7 cellular contexts compared by ENCODE assay signal in genomic region chr22:40668611-40669390, GRCh38. TPM values are rescaled to one million over a fixed set of nuclear protein-coding genes. Genes with fewer than 3 reads are reported as not detected.
DNase-seq lines count a peak whose midpoint lies in the region; ATAC-seq and TF ChIP-seq lines count a peak whose summit lies in the region.

No MANE protein-coding gene starts in this region.

- no peaks in the 10 kb centered on the region for H3K9me3 Mint-ChIP-seq in GM23338

- no peaks in the 10 kb centered on the region for H3K36me3 ChIP-seq in GM23338 (ENCODE audit: insufficient read depth)

- ATAC-seq in GM23338, result peak; percentile 27; the same call in 1 of the 3 replicates
- ATAC-seq in HG03039 (IDR thresholded peaks at IDR 0.05; ENCODE audit: unreplicated experiment), result no peak
- no peak for ATAC-seq in GM19324 (IDR thresholded peaks at IDR 0.05; ENCODE audit: low FRiP score, unreplicated experiment)

- H3K27ac Mint-ChIP-seq in GM23338, result no peak overlapping the region

- peaks cover 5% of the 10 kb centered on the region; the same call in 1 of the 2 replicates for H3K9me2 ChIP-seq in GM23338 (ENCODE audit: insufficient read depth)

- H3K79me2 ChIP-seq in GM23338 (replicated peaks; ENCODE audit: insufficient read depth), result no peaks in the 10 kb centered on the region

- H3F3A ChIP-seq in GM23338 (replicated peaks; ENCODE audit: low read depth), result peaks cover 2% of the 10 kb centered on the region; the same call in 1 of the 2 replicates

- no peaks in the 10 kb centered on the region for H3K4me1 ChIP-seq in GM23338 (ENCODE audit: insufficient read depth)

- TF ChIP-seq CTCF in GM23338 (conservative IDR thresholded peaks at IDR 0.05; ENCODE audit: low read depth in 2 of 2) (no peak), RWPE1 (conservative IDR thresholded peaks at IDR 0.05; ENCODE audit: low read depth) (no peak)

- peak; percentile 43 for DNase-seq in GM23338 (ENCODE audit: low spot score)
- peak; percentile 65 for DNase-seq in RWPE1 (ENCODE audit: low spot score)
- DNase-seq in epithelial cell of prostate (ENCODE audit: low read depth, low spot score), result no peak
- peak; percentile 72 for DNase-seq in pulmonary artery endothelial cell (ENCODE audit: low read depth, low spot score)
- no peak for DNase-seq in inferior parietal cortex (ENCODE audit: extremely low spot score)

- H2AFZ ChIP-seq in GM23338, result no peak overlapping the region

- H3K27me3 Mint-ChIP-seq in GM23338 (ENCODE audit: insufficient read depth, low read depth, poor library complexity), result peaks cover 3% of the 10 kb centered on the region

- POLR2A ChIA-PET in RWPE1 (lab: Yijun Ruan, JAX; ENCODE audit: low non-redundant PET), result interaction anchor here (0.5 kb wide), 1 partner anchor 74 kb away, joined by 4 read pairs; no protein-coding TSS in a partner anchor

- no peak overlapping the region for H3K4me3 ChIP-seq in GM23338

- no peak overlapping the region for H3K4me3 Mint-ChIP-seq in GM23338

- no peak overlapping the region; the same call in 1 of the 2 replicates for H3K27ac ChIP-seq in GM23338 (ENCODE audit: low read depth)
- peak overlapping the region; percentile 30 for H3K27ac ChIP-seq in RWPE1
- peak overlapping the region; percentile 13 for H3K27ac ChIP-seq in epithelial cell of prostate

- CTCF ChIA-PET in RWPE1 (lab: Yijun Ruan, JAX), result no interaction called here

- peaks cover 4% of the 10 kb centered on the region; the same call in 1 of the 3 replicates for H3K4me1 Mint-ChIP-seq in GM23338

- no peaks in the 10 kb centered on the region; the same call in 2 of the 3 replicates for H3K36me3 Mint-ChIP-seq in GM23338 (ENCODE audit: low read depth)

- no peaks in the 10 kb centered on the region for H4K20me1 ChIP-seq in GM23338 (replicated peaks; ENCODE audit: insufficient read depth)

- no peaks in the 10 kb centered on the region for H3K27me3 ChIP-seq in GM23338 (ENCODE audit: insufficient read depth)

- H3K4me2 ChIP-seq in GM23338, result no peak overlapping the region

TF ChIP-seq in GM23338, 12 proteins besides CTCF, POLR2A, EP300 and RAD21:
- TF ChIP-seq ZNF462 (CRISPR knock-in tag; IDR thresholded peaks at IDR 0.05) (no peak), POLR2AphosphoS5 (IDR thresholded peaks at IDR 0.05; ENCODE audit: low read depth) (no peak), REST (IDR thresholded peaks at IDR 0.05; ENCODE audit: unreplicated experiment) (no peak), ZNF331 (CRISPR knock-in tag; IDR thresholded peaks at IDR 0.05; ENCODE audit: low read depth) (no peak), ZNF114 (CRISPR knock-in tag; IDR thresholded peaks at IDR 0.05) (no peak), STAT1 (IDR thresholded peaks at IDR 0.05; ENCODE audit: unreplicated experiment) (no peak), ETS1 (IDR thresholded peaks at IDR 0.05) (no peak), EZH2phosphoT487 (IDR thresholded peaks at IDR 0.05; ENCODE audit: unreplicated experiment) (no peak), EZH2 (IDR thresholded peaks at IDR 0.05; ENCODE audit: low read depth, unreplicated experiment) (no peak)

RNA-seq across cellular contexts. Expression of gene MCHR1, which starts 10.5 kb away (rescaled TPM):
- 0.27 and 2.4 TPM in 2 replicates for total RNA-seq in GM23338 (2014; rRNA removed; shearing (Covaris generic))
- polyA plus RNA-seq in GM23338 (2016; fragmentation: Nextera tagmentation; extraction: Ambion mirVana), result 0.83 and 0.91 TPM in 2 replicates
- not detected in 2 replicates for total RNA-seq in pulmonary artery endothelial cell

RNA-seq across cellular contexts. Expression of gene MRTFA, which starts 32.3 kb away (rescaled TPM):
- total RNA-seq in GM23338 (2014; rRNA removed; shearing (Covaris generic)), result 85.2 and 92.4 TPM in 2 replicates
- 18.1 and 19.3 TPM in 2 replicates for polyA plus RNA-seq in GM23338 (2016; fragmentation: Nextera tagmentation; extraction: Ambion mirVana)
- 19.7 and 25.8 TPM in 2 replicates for total RNA-seq in pulmonary artery endothelial cell

Comparison
In these comparisons a context has a peak if more than half of its experiments do, and no peak if none do; other contexts are left out.
1. DNase-seq: peak in GM23338 (single experiment), RWPE1 (single experiment) and pulmonary artery endothelial cell (single experiment); none in epithelial cell of prostate (single experiment) and inferior parietal cortex (single experiment).